ENCODE assay signal across 16 cellular contexts in the genomic region with DNA sequence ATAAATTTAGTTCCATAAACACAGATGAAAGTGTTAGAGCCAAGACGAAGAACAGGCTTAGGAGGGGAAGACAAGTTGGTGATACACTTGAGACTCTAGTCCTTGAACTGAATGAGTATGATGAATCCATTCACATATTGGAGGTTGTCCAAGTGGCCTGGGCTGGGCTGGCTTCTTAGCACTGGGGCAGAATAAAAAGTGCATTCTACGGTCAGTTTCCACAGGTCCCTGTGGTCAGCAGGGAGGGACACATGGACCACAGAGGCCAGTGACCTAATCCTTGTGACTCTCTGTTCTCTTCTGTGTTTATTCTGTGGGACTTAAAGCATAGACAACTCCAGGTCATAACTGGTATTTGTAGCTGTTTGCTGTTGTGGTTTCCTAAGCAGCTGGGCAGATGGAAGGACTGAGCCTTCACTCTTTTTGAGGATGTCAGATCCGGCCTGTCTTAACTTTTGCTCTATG.
A peak's percentile ranks its signal among the peaks of the same experiment; 100 is the strongest.
DNase-seq lines count a peak whose midpoint lies in the region; ATAC-seq and TF ChIP-seq lines count a peak whose summit lies in the region.
"Had no signal": no experiment of that assay in that cellular context is flagged by ENCODE, and none has a peak within 500 bp of the region (broad histone marks: within the 10 kb centered on the region; RNA-seq: fewer than 3 reads in every experiment).

No MANE protein-coding gene starts in this region.

- H3K4me1 ChIP-seq in adrenal gland (replicated peaks in 1 of 2) (peaks cover 6 to 10% of the 10 kb centered on the region in 2 donors), skeletal muscle tissue (ENCODE audit: control insufficient read depth in 3 of 3, insufficient read depth in 3 of 3, low read length in 3 of 3) (peaks cover 0 to 3% (median 0%) of the 10 kb centered on the region in 3 donors)
- H3K4me1 ChIP-seq: uterus had no signal

- no peaks in the 10 kb centered on the region for H3K9me3 Mint-ChIP-seq in osteocyte (ENCODE audit: unreplicated experiment)

- H3K36me3 ChIP-seq in adrenal gland (replicated peaks in 1 of 2) = no peaks in the 10 kb centered on the region
- no peaks in the 10 kb centered on the region for H3K36me3 ChIP-seq in skeletal muscle tissue (ENCODE audit: control insufficient read depth in 3 of 3, insufficient read depth in 3 of 3, low read length in 3 of 3)
- H3K36me3 ChIP-seq: gastrocnemius medialis, uterus had no signal

- no peaks in the 10 kb centered on the region for H3K36me3 Mint-ChIP-seq in osteocyte (ENCODE audit: unreplicated experiment)

- peak; percentile 32 for DNase-seq in EH (ENCODE audit: low read depth)
- peak in 6 of 7 donors; percentile 28 to 72 (median 50) for DNase-seq in adrenal gland
- DNase-seq in hepatic stellate cell (ENCODE audit: low spot score) = peak; percentile 11
- no peak for DNase-seq in osteocyte (ENCODE audit: extremely low spot score, unreplicated experiment)
- DNase-seq in T-helper 2 cell = no peak
- DNase-seq in LoVo (ENCODE audit: low spot score) = no peak
- DNase-seq: activated gamma-delta T cell, NCI-H1105, NCI-H69, uterus had no signal

- H3K4me3 ChIP-seq in adrenal gland = no peak overlapping the region
- H3K4me3 ChIP-seq in skeletal muscle tissue (ENCODE audit: low read length in 3 of 3) = no peak overlapping the region
- H3K4me3 ChIP-seq: coronary artery, gastrocnemius medialis, SK-N-MC, uterus had no signal

- H3K9me3 ChIP-seq in adrenal gland (replicated peaks in 1 of 3) = no peaks in the 10 kb centered on the region
- no peaks in the 10 kb centered on the region for H3K9me3 ChIP-seq in skeletal muscle tissue (ENCODE audit: control insufficient read depth in 3 of 3, low read length in 3 of 3)
- H3K9me3 ChIP-seq: gastrocnemius medialis, uterus had no signal

- no peak for TF ChIP-seq POLR2A in adrenal gland (IDR thresholded peaks at IDR 0.05)

- H3K27ac ChIP-seq in adrenal gland (peak overlapping the region in 1 of 5 donors; percentile 41), skeletal muscle tissue (ENCODE audit: low read depth, low read length) (peak overlapping the region; percentile 34)
- H3K27ac ChIP-seq: SK-N-MC, uterus had no signal

- H3K27ac Mint-ChIP-seq in osteocyte (ENCODE audit: unreplicated experiment) = no peak overlapping the region
- H3K27ac Mint-ChIP-seq: progenitor cell of endocrine pancreas had no signal

- H3K27me3 ChIP-seq in adrenal gland (no peaks in the 10 kb centered on the region), skeletal muscle tissue (ENCODE audit: control insufficient read depth in 3 of 3, insufficient read depth in 3 of 3, low read length in 3 of 3) (no peaks in the 10 kb centered on the region)
- H3K27me3 ChIP-seq: gastrocnemius medialis, uterus had no signal

- TF ChIP-seq CTCF in adrenal gland (IDR thresholded peaks at IDR 0.05) = no peak
- TF ChIP-seq CTCF in osteocyte (IDR thresholded peaks at IDR 0.05) = no peak

- ATAC-seq in HG03045 (IDR thresholded peaks at IDR 0.05; ENCODE audit: unreplicated experiment) = no peak

- 32 to 53% (median 51%) methylated on average over 3 of the region's 3 CpGs for WGBS in adrenal gland, 4 donors

- H3K27me3 Mint-ChIP-seq in osteocyte (ENCODE audit: unreplicated experiment) = peaks cover 5% of the 10 kb centered on the region

- H3K4me3 Mint-ChIP-seq in osteocyte (ENCODE audit: unreplicated experiment) = no peak overlapping the region

- H3K9ac ChIP-seq in skeletal muscle tissue (ENCODE audit: low read depth in 1 of 3, low read length in 3 of 3) = no peak overlapping the region

- intact Hi-C loops in adrenal gland (cut with DNase I) = loop anchor here in 1 of 2 donors (10.0 kb wide), 1 partner anchor 85 kb away; no protein-coding TSS in a partner anchor

- H3K4me1 Mint-ChIP-seq in osteocyte (ENCODE audit: unreplicated experiment) = no peaks in the 10 kb centered on the region

Comparison
In these comparisons a context has a peak if more than half of its experiments do, and no peak if none do; other contexts are left out.
1. DNase-seq: peak in EH (single experiment), adrenal gland (6 of 7) and hepatic stellate cell (single experiment); none in osteocyte (single experiment), T-helper 2 cell (0 of 5) and LoVo (single experiment).